8 cellular contexts compared by ENCODE assay signal in genomic region chr19:17327654-17328516, GRCh38. TPM values are rescaled to one million over a fixed set of nuclear protein-coding genes. Genes with fewer than 3 reads are reported as not detected.
DNase-seq lines count a peak whose midpoint lies in the region; ATAC-seq and TF ChIP-seq lines count a peak whose summit lies in the region.

No MANE protein-coding gene starts in this region.

- CTCF ChIA-PET in Panc1 (lab: Charles Lee): no interaction called here

- TF ChIP-seq CTCF in Panc1 (IDR thresholded peaks at IDR 0.05): no peak

- no peaks in the 10 kb centered on the region; the same call in 1 of the 2 replicates for H3K36me3 ChIP-seq in Panc1 (ENCODE audit: control insufficient read depth, insufficient read depth, low read length)

- peaks cover 11% of the 10 kb centered on the region for H3K4me1 Mint-ChIP-seq in activated naive CD8-positive, alpha-beta T cell treated with anti-CD3 and anti-CD28 coated beads, Interleukin-2, amount 50 U/mL, for 24 hours

- intact Hi-C loops in Panc1 (cut with micrococcal nuclease; ENCODE audit: unreplicated experiment): no loop called here

- no peaks in the 10 kb centered on the region for H3K9me3 ChIP-seq in Panc1 (ENCODE audit: control insufficient read depth, insufficient read depth, low read depth, low read length)

- no peaks in the 10 kb centered on the region for H3K9me3 Mint-ChIP-seq in activated naive CD8-positive, alpha-beta T cell treated with anti-CD3 and anti-CD28 coated beads, Interleukin-2, amount 50 U/mL, for 24 hours

- BruUV-seq in Panc1 (replicated peaks; lab: Mats Ljungman, UMichigan): no TSS peak

- H3K4me3 ChIP-seq in Panc1 (ENCODE audit: low read depth in 2 of 2, low read length in 2 of 2): no peak overlapping the region

- peak overlapping the region; percentile 14 for H3K4me3 Mint-ChIP-seq in activated naive CD8-positive, alpha-beta T cell treated with anti-CD3 and anti-CD28 coated beads, Interleukin-2, amount 50 U/mL, for 24 hours

- H3K27ac Mint-ChIP-seq in activated naive CD8-positive, alpha-beta T cell treated with anti-CD3 and anti-CD28 coated beads, Interleukin-2, amount 50 U/mL, for 24 hours: no peak overlapping the region

- no peaks in the 10 kb centered on the region for H3K36me3 Mint-ChIP-seq in activated naive CD8-positive, alpha-beta T cell treated with anti-CD3 and anti-CD28 coated beads, Interleukin-2, amount 50 U/mL, for 24 hours (ENCODE audit: low read depth)

- POLR2A ChIA-PET in Panc1 (lab: Charles Lee): no interaction called here

- H3K27ac ChIP-seq in Panc1 (ENCODE audit: low read length): no peak overlapping the region

- H3K4me1 ChIP-seq in Panc1 (ENCODE audit: control insufficient read depth, insufficient read depth, low read length): no peaks in the 10 kb centered on the region

- in situ Hi-C loops in Panc1 (cut with HindIII; ENCODE audit: low pct_unique_long_range_greater_than_20kb, low sequenced_read_pairs): no loop called here

- H3K27me3 Mint-ChIP-seq in activated naive CD8-positive, alpha-beta T cell treated with anti-CD3 and anti-CD28 coated beads, Interleukin-2, amount 50 U/mL, for 24 hours: no peaks in the 10 kb centered on the region

- no peaks in the 10 kb centered on the region for H3K27me3 ChIP-seq in Panc1 (ENCODE audit: control insufficient read depth, insufficient read depth, low read length)

- DNase-seq in DMS53 (lab: John Stamatoyannopoulos, UW) (peak; percentile 97), Panc1 (ENCODE audit: low read depth, low spot score) (no peak), iPS-NIHi7 (ENCODE audit: extremely low spot score) (peak; percentile 94), NCI-H2107 treated with DMSO at 0.1 percent for 48 hours (lab: John Stamatoyannopoulos, UW; ENCODE audit: unreplicated experiment) (no peak), NCI-H510A (lab: John Stamatoyannopoulos, UW) (no peak)
- DNase-seq in activated naive CD8-positive, alpha-beta T cell treated with anti-CD3 and anti-CD28 coated beads, Interleukin-2, amount 50 U/mL, for 24 hours: peak; percentile 53
- peak; percentile 43 for DNase-seq in stimulated activated CD8-positive, alpha-beta memory T cell treated with anti-CD3 and anti-CD28 coated beads, Interleukin-12 subunit alpha, Interleukin-12 subunit beta, amount 100 ng/mL, for 4 hours (ENCODE audit: low read depth)

- ATAC-seq in Panc1: peak; percentile 38; the same call in 1 of the 2 replicates
- ATAC-seq in activated naive CD8-positive, alpha-beta T cell treated with anti-CD3 and anti-CD28 coated beads, Interleukin-2, amount 50 U/mL, for 24 hours: peak; percentile 61
- ATAC-seq in HG02610 (IDR thresholded peaks at IDR 0.05; ENCODE audit: unreplicated experiment): no peak

RNA-seq across cellular contexts. Expression of gene ANO8, which starts 6.8 kb away (rescaled TPM):
- 13.5 TPM for total RNA-seq in Panc1 (2021; ENCODE audit: unreplicated experiment)
- polyA plus RNA-seq in Panc1 (2012; ENCODE audit: insufficient read length): 15.2 TPM

RNA-seq across cellular contexts. Expression of gene GTPBP3, which starts 9.5 kb away (rescaled TPM):
- 35.3 TPM for total RNA-seq in Panc1 (2021; ENCODE audit: unreplicated experiment)
- 33.2 TPM for polyA plus RNA-seq in Panc1 (2012; ENCODE audit: insufficient read length)

RNA-seq across cellular contexts. Expression of gene DDA1, which starts 18.5 kb away (rescaled TPM):
- total RNA-seq in Panc1 (2021; ENCODE audit: unreplicated experiment): 56.0 TPM
- 84.8 TPM for polyA plus RNA-seq in Panc1 (2012; ENCODE audit: insufficient read length)

RNA-seq across cellular contexts. Expression of gene MRPL34, which starts 22.2 kb away (rescaled TPM):
- 87.7 TPM for total RNA-seq in Panc1 (2021; ENCODE audit: unreplicated experiment)
- 94.2 TPM for polyA plus RNA-seq in Panc1 (2012; ENCODE audit: insufficient read length)

RNA-seq across cellular contexts. Expression of gene ABHD8, which starts 24.7 kb away (rescaled TPM):
- total RNA-seq in Panc1 (2021; ENCODE audit: unreplicated experiment): 19.6 TPM
- 30.1 TPM for polyA plus RNA-seq in Panc1 (2012; ENCODE audit: insufficient read length)

Comparison
In these comparisons a context has a peak if more than half of its experiments do, and no peak if none do; other contexts are left out.
1. DNase-seq: peak in DMS53 (single experiment), activated naive CD8-positive, alpha-beta T cell treated with anti-CD3 and anti-CD28 coated beads, Interleukin-2, amount 50 U/mL, for 24 hours (single experiment), iPS-NIHi7 (single experiment) and stimulated activated CD8-positive, alpha-beta memory T cell treated with anti-CD3 and anti-CD28 coated beads, Interleukin-12 subunit alpha, Interleukin-12 subunit beta, amount 100 ng/mL, for 4 hours (single experiment); none in Panc1 (single experiment), NCI-H2107 treated with DMSO at 0.1 percent for 48 hours (single experiment) and NCI-H510A (single experiment).